ENCODE assay signal across 10 cellular contexts in the genomic region with DNA sequence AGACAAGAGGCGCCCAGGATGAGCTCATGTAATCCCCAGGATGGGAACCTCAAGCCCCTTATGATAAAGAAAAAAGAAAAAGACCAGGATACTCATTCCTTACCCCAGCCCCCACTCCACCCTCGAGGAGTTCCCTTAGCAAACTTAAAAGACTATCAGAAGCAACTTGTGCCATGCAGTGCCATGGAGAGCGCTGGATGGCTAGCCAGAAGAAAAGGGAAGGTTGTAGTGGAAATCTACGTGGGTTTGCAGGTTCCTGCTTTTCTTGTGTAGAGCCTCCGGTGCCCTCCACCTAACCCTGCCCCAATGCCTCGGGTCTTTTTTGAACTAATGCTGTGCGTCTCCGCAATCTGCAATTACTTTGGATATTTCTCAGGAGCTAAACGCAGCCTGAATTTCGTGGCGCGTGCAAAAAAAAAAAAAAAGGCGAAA. TPM values are rescaled to one million over a fixed set of nuclear protein-coding genes. Genes with fewer than 3 reads are reported as not detected.
DNase-seq lines count a peak whose midpoint lies in the region; ATAC-seq, FAIRE-seq and TF ChIP-seq lines count a peak whose summit lies in the region.
"Had no signal": no experiment of that assay in that cellular context is flagged by ENCODE, and none has a peak within 500 bp of the region (broad histone marks: within the 10 kb centered on the region; RNA-seq: fewer than 3 reads in every experiment).

No MANE protein-coding gene starts in this region.

- H3K9me3 ChIP-seq in DOHH2 (ENCODE audit: control insufficient read depth, insufficient read depth, low read length), result no peaks in the 10 kb centered on the region
- H3K9me3 ChIP-seq in neutrophil, result no peaks in the 10 kb centered on the region
- no peaks in the 10 kb centered on the region for H3K9me3 ChIP-seq in T-helper 17 cell (ENCODE audit: control insufficient read depth, low read length, poor library complexity, severe bottlenecking)
- H3K9me3 ChIP-seq: mucosa of descending colon had no signal

- peak; percentile 41 for DNase-seq in NB4 (ENCODE audit: low read depth)
- no peak for DNase-seq in epithelial cell of proximal tubule (ENCODE audit: low read depth)
- no peak for DNase-seq in putamen (ENCODE audit: low spot score)
- no peak for DNase-seq in GM19239 (ENCODE audit: insufficient read length, low spot score)
- no peak for DNase-seq in foreskin keratinocyte
- DNase-seq in T-helper 17 cell, result no peak
- DNase-seq: activated T-cell treated with anti-CD3 and anti-CD28 coated beads, Interleukin-2, amount 50 U/mL, for 72 hours; mucosa of descending colon had no signal

- H3K4me3 ChIP-seq in DOHH2 (ENCODE audit: low read length) (peak overlapping the region; percentile 67), NB4 (ENCODE audit: low read depth, low read length) (peak overlapping the region; percentile 32), epithelial cell of proximal tubule (ENCODE audit: low read depth, low read length) (peak overlapping the region; percentile 50), neutrophil (ENCODE audit: low read depth in 1 of 2, low read length in 1 of 2) (peak overlapping the region; percentile 2 to 36)
- H3K4me3 ChIP-seq: mucosa of descending colon had no signal

- peaks cover 2% of the 10 kb centered on the region for H3K4me1 Mint-ChIP-seq in T-helper 17 cell

- H3K36me3 ChIP-seq in DOHH2 (ENCODE audit: control insufficient read depth, low read length), result no peaks in the 10 kb centered on the region
- no peaks in the 10 kb centered on the region for H3K36me3 ChIP-seq in neutrophil

- H3K4me2 ChIP-seq in DOHH2 (ENCODE audit: low read length), result peak overlapping the region; percentile 60

- H3K9me2 ChIP-seq in DOHH2 (replicated peaks; ENCODE audit: control insufficient read depth, low read length), result no peaks in the 10 kb centered on the region

- H4K20me1 ChIP-seq in DOHH2 (ENCODE audit: control insufficient read depth, insufficient read depth, low read depth, low read length), result no peaks in the 10 kb centered on the region

- no peaks in the 10 kb centered on the region for H3F3A ChIP-seq in DOHH2 (ENCODE audit: control insufficient read depth, insufficient read depth)

- no peak overlapping the region for H3K27ac ChIP-seq in DOHH2 (ENCODE audit: low read depth, low read length)
- no peak overlapping the region for H3K27ac ChIP-seq in neutrophil
- H3K27ac ChIP-seq in foreskin keratinocyte, result no peak overlapping the region

- TF ChIP-seq POLR2A in NB4 (IDR thresholded peaks at IDR 0.05; ENCODE audit: extremely low read depth, insufficient read length), result no peak

- FAIRE-seq in GM19239 (lab: Jason Lieb, UNC), result no peak

- H3K27ac Mint-ChIP-seq in T-helper 17 cell, result no peak overlapping the region

- no peak for TF ChIP-seq CTCF in DOHH2 (IDR thresholded peaks at IDR 0.05; ENCODE audit: low read depth, low read length, poor library complexity, severe bottlenecking)
- TF ChIP-seq CTCF in NB4 (IDR thresholded peaks at IDR 0.05; ENCODE audit: low read depth, low read length), result no peak
- TF ChIP-seq CTCF in epithelial cell of proximal tubule (conservative IDR thresholded peaks at IDR 0.05; ENCODE audit: low read depth, low read length), result no peak
- TF ChIP-seq CTCF in neutrophil (IDR thresholded peaks at IDR 0.05), result no peak
- no peak for TF ChIP-seq CTCF in foreskin keratinocyte (conservative IDR thresholded peaks at IDR 0.05)

- H3K4me3 Mint-ChIP-seq in T-helper 17 cell, result no peak overlapping the region
- H3K4me3 Mint-ChIP-seq: activated T-cell treated with anti-CD3 and anti-CD28 coated beads, Interleukin-2, amount 50 U/mL, for 72 hours had no signal

- peaks cover 49% of the 10 kb centered on the region for H3K27me3 Mint-ChIP-seq in T-helper 17 cell

- peaks cover 62% of the 10 kb centered on the region for H3K27me3 ChIP-seq in DOHH2 (ENCODE audit: control insufficient read depth, low read length)
- H3K27me3 ChIP-seq in neutrophil, result peaks cover 71% of the 10 kb centered on the region
- H3K27me3 ChIP-seq in foreskin keratinocyte, result peaks cover 30% of the 10 kb centered on the region

- no peak for ATAC-seq in foreskin keratinocyte
- ATAC-seq in T-helper 17 cell, result no peak
- ATAC-seq: mucosa of descending colon had no signal

- peaks cover 28% of the 10 kb centered on the region for H3K4me1 ChIP-seq in DOHH2 (ENCODE audit: control insufficient read depth, low read length)
- peaks cover 14 to 16% of the 10 kb centered on the region in 2 experiments for H3K4me1 ChIP-seq in neutrophil (ENCODE audit: control insufficient read depth in 1 of 2, insufficient read depth in 1 of 2, low read depth in 1 of 2, low read length in 1 of 2)
- H3K4me1 ChIP-seq in foreskin keratinocyte, result peaks cover 12% of the 10 kb centered on the region

- H3K36me3 Mint-ChIP-seq in T-helper 17 cell (ENCODE audit: low read depth), result no peaks in the 10 kb centered on the region

- H3K79me2 ChIP-seq in DOHH2 (ENCODE audit: control insufficient read depth, low read length), result no peaks in the 10 kb centered on the region

RNA-seq across cellular contexts. Expression of a gene that starts 16.2 kb away (rescaled TPM):
- total RNA-seq in epithelial cell of proximal tubule (3.5 and 4.4 TPM in 2 replicates), foreskin keratinocyte (7.1 and 7.2 TPM in 2 replicates), T-helper 17 cell (1 to 10 TPM; 2.5 to 9.2 TPM)
- 5.3 and 6.9 TPM in 2 replicates for polyA plus RNA-seq in foreskin keratinocyte
